In the genomic region with DNA sequence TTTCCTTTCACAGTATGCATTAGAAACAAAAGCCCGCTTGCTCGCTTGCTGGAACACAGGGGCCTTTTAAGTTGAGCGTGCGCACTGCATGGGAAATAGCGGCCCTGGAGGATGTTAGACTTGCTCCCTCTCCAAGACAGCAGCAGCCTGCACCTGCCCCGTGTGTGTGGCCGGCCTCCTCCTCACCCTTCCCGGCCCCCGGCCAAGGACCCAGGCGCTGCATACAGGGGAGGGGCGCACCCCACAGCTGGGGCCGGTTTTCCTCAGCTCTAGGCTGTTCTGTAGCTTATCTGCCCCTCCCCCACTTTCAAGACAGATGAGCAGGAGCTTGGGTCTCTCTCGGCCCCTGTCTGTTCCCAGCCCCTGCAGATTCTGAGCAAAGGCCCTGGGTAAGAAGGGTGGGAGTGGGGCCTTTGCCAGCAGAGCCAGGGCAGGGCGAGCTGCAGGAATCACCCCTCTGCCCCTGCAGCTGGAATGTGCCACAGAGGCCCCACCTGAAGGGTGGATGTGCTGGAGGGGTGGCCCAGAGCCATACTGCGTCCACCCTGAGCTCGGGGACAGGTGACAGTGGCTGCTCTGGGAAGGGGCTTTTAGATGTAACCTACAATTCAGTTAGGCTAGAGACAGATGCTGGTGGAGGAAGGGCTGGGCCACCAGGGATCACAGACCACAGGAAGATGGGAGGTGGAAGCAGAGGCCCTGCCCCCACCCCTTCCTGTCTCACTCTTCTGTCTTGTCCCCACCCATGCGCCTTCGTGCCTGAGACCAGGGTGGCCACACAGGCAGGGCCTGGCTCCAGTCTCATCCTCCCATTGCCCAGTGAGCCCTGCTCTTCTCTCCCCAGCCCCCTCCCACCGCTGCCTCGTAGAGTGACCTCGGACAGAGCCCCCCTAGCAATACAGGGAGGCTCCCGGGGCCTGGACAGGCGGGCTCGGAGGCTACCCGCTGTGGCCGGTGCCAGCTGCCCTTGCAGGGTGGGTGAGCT, we compare ENCODE assay signal across 14 cellular contexts.
DNase-seq lines count a peak whose midpoint lies in the region; ATAC-seq and TF ChIP-seq lines count a peak whose summit lies in the region.
"Had no signal": no experiment of that assay in that cellular context is flagged by ENCODE, and none has a peak within 500 bp of the region (broad histone marks: within the 10 kb centered on the region; RNA-seq: fewer than 3 reads in every experiment).

No MANE protein-coding gene starts in this region.

- ATAC-seq in CD4-positive, alpha-beta T cell (ENCODE audit: poor library complexity): peak; percentile 26
- peak; percentile 31 for ATAC-seq in activated naive CD8-positive, alpha-beta T cell treated with anti-CD3 and anti-CD28 coated beads, Interleukin-2, amount 50 U/mL, for 24 hours
- ATAC-seq in GM19455 (IDR thresholded peaks at IDR 0.05; ENCODE audit: unreplicated experiment) (no peak), GM21825 (IDR thresholded peaks at IDR 0.05; ENCODE audit: unreplicated experiment) (no peak)
- ATAC-seq: GM12878, left lung had no signal

- no peaks in the 10 kb centered on the region for H3K9me3 Mint-ChIP-seq in CD4-positive, alpha-beta T cell
- no peaks in the 10 kb centered on the region for H3K9me3 Mint-ChIP-seq in activated naive CD8-positive, alpha-beta T cell treated with anti-CD3 and anti-CD28 coated beads, Interleukin-2, amount 50 U/mL, for 24 hours
- H3K9me3 Mint-ChIP-seq in neural progenitor cell: peaks cover 2% of the 10 kb centered on the region

- no peaks in the 10 kb centered on the region for H3K36me3 ChIP-seq in neural progenitor cell

- H3K4me3 ChIP-seq in neural progenitor cell: no peak overlapping the region
- H3K4me3 ChIP-seq: GM12878, left lung had no signal

- intact Hi-C loops in CD4-positive, alpha-beta T cell (cut with DNase I, micrococcal nuclease): no loop called here

- H3K36me3 Mint-ChIP-seq in CD4-positive, alpha-beta T cell (ENCODE audit: low read depth): no peaks in the 10 kb centered on the region
- no peaks in the 10 kb centered on the region for H3K36me3 Mint-ChIP-seq in activated naive CD8-positive, alpha-beta T cell treated with anti-CD3 and anti-CD28 coated beads, Interleukin-2, amount 50 U/mL, for 24 hours (ENCODE audit: low read depth)
- peaks cover 23% of the 10 kb centered on the region for H3K36me3 Mint-ChIP-seq in neural progenitor cell

- H3K9me3 ChIP-seq in CD4-positive, alpha-beta T cell (ENCODE audit: control insufficient read depth, low read length): no peaks in the 10 kb centered on the region
- no peaks in the 10 kb centered on the region for H3K9me3 ChIP-seq in neural progenitor cell (ENCODE audit: low read depth)
- H3K9me3 ChIP-seq: Caco-2, left lung had no signal

- DNase-seq in CD4-positive, alpha-beta T cell: peak in 1 of 10 experiments; percentile 29
- DNase-seq in KBM-7 (peak; percentile 12), neural progenitor cell (ENCODE audit: low spot score) (peak; percentile 83), DMS53 treated with DMSO at 0.1 percent for 48 hours (lab: John Stamatoyannopoulos, UW; ENCODE audit: unreplicated experiment) (no peak), superior temporal gyrus (ENCODE audit: extremely low spot score) (no peak)
- no peak for DNase-seq in activated naive CD8-positive, alpha-beta T cell treated with anti-CD3 and anti-CD28 coated beads, Interleukin-2, amount 50 U/mL, for 24 hours
- DNase-seq: IMR-90, NCI-H345, SIG-M5 had no signal

- peaks cover 12% of the 10 kb centered on the region for H3K79me2 ChIP-seq in neural progenitor cell (ENCODE audit: low read depth)

- H3K4me2 ChIP-seq in neural progenitor cell: peak overlapping the region; percentile 56

- peaks cover 60% of the 10 kb centered on the region for H3K4me1 ChIP-seq in neural progenitor cell
- H3K4me1 ChIP-seq: Caco-2, left lung had no signal

- H3K27ac Mint-ChIP-seq in CD4-positive, alpha-beta T cell: peak overlapping the region; percentile 62
- H3K27ac Mint-ChIP-seq in activated naive CD8-positive, alpha-beta T cell treated with anti-CD3 and anti-CD28 coated beads, Interleukin-2, amount 50 U/mL, for 24 hours: no peak overlapping the region
- H3K27ac Mint-ChIP-seq in neural progenitor cell: peak overlapping the region; percentile 90

- H3K4me1 Mint-ChIP-seq in CD4-positive, alpha-beta T cell (ENCODE audit: low read depth): peaks cover 17% of the 10 kb centered on the region
- peaks cover 1% of the 10 kb centered on the region for H3K4me1 Mint-ChIP-seq in activated naive CD8-positive, alpha-beta T cell treated with anti-CD3 and anti-CD28 coated beads, Interleukin-2, amount 50 U/mL, for 24 hours
- H3K4me1 Mint-ChIP-seq in neural progenitor cell: peaks cover 69% of the 10 kb centered on the region

- no peak overlapping the region for H3K27ac ChIP-seq in CD4-positive, alpha-beta T cell (ENCODE audit: low read depth, low read length)
- H3K27ac ChIP-seq in neural progenitor cell: peak overlapping the region; percentile 71
- H3K27ac ChIP-seq: left lung had no signal

- no peaks in the 10 kb centered on the region for H3K27me3 ChIP-seq in CD4-positive, alpha-beta T cell (ENCODE audit: control insufficient read depth, insufficient read depth, low read length)
- H3K27me3 ChIP-seq in neural progenitor cell: no peaks in the 10 kb centered on the region
- H3K27me3 ChIP-seq: left lung had no signal

- H4K20me1 ChIP-seq in neural progenitor cell (ENCODE audit: low read depth): peaks cover 31% of the 10 kb centered on the region

- no peak overlapping the region for H3K9ac ChIP-seq in neural progenitor cell

- TF ChIP-seq CTCF in CD4-positive, alpha-beta T cell (IDR thresholded peaks at IDR 0.05): no peak
- no peak for TF ChIP-seq CTCF in neural progenitor cell (IDR thresholded peaks at IDR 0.05)

- POLR2A ChIA-PET in CD4-positive, alpha-beta T cell (lab: Charles Lee): interaction anchor here (0.6 kb wide), 2 partner anchors 36 to 1258 kb away, joined by 3 to 4 read pairs; no protein-coding TSS in a partner anchor

- no peak overlapping the region for H2AFZ ChIP-seq in neural progenitor cell (replicated peaks)

- in situ Hi-C loops in KBM-7 (cut with MboI; ENCODE audit: low pct_unique_long_range_greater_than_20kb, low sequenced_read_pairs): no loop called here

- H3K4me3 Mint-ChIP-seq in CD4-positive, alpha-beta T cell: peak overlapping the region; percentile 30
- H3K4me3 Mint-ChIP-seq in activated naive CD8-positive, alpha-beta T cell treated with anti-CD3 and anti-CD28 coated beads, Interleukin-2, amount 50 U/mL, for 24 hours: no peak overlapping the region
- no peak overlapping the region for H3K4me3 Mint-ChIP-seq in neural progenitor cell

- H3K27me3 Mint-ChIP-seq in CD4-positive, alpha-beta T cell: no peaks in the 10 kb centered on the region
- H3K27me3 Mint-ChIP-seq in activated naive CD8-positive, alpha-beta T cell treated with anti-CD3 and anti-CD28 coated beads, Interleukin-2, amount 50 U/mL, for 24 hours: peaks cover 9% of the 10 kb centered on the region
- H3K27me3 Mint-ChIP-seq in neural progenitor cell (ENCODE audit: insufficient read depth, low read depth): peaks cover 13% of the 10 kb centered on the region

- peaks cover 38% of the 10 kb centered on the region for H3F3A ChIP-seq in neural progenitor cell (ENCODE audit: low read depth)

- CTCF ChIA-PET in CD4-positive, alpha-beta T cell (lab: Charles Lee): no interaction called here

Comparison
In these comparisons a context has a peak if more than half of its experiments do, and no peak if none do; other contexts are left out.
1. ATAC-seq: peak in CD4-positive, alpha-beta T cell (single experiment) and activated naive CD8-positive, alpha-beta T cell treated with anti-CD3 and anti-CD28 coated beads, Interleukin-2, amount 50 U/mL, for 24 hours (single experiment); none in GM19455 (single experiment) and GM21825 (single experiment).
2. DNase-seq: peak in KBM-7 (single experiment) and neural progenitor cell (single experiment); none in activated naive CD8-positive, alpha-beta T cell treated with anti-CD3 and anti-CD28 coated beads, Interleukin-2, amount 50 U/mL, for 24 hours (single experiment), DMS53 treated with DMSO at 0.1 percent for 48 hours (single experiment) and superior temporal gyrus (single experiment).